In the genomic region with DNA sequence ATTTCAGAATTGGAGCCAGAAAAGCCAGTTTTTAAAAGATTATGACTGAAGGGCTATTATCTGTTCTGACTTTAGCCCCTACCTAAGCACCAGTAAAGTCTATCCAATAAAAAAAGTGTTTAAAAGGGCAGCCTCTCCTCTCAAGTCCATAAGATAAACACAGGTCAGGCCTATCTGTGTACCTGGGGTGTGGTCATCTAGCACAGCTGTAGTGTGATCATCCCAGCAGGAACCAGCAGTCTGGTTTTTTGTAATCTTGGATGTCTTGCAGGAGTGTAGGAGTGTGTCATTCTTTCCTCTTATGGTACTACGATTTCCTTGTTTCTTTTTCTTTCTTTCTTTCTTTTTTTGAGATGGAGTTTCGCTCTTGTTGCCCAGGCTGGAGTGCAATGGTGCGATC, we compare ENCODE assay signal across 13 cellular contexts. TPM values are rescaled to one million over a fixed set of nuclear protein-coding genes. Genes with fewer than 3 reads are reported as not detected.
DNase-seq lines count a peak whose midpoint lies in the region; TF ChIP-seq lines count a peak whose summit lies in the region.
"Had no signal": no experiment of that assay in that cellular context is flagged by ENCODE, and none has a peak within 500 bp of the region (broad histone marks: within the 10 kb centered on the region; RNA-seq: fewer than 3 reads in every experiment).

No MANE protein-coding gene starts in this region.

- no peak overlapping the region for H3K27ac ChIP-seq in mammary epithelial cell (ENCODE audit: insufficient read depth, low read depth, low read length)
- peak overlapping the region; percentile 81 for H3K27ac ChIP-seq in osteoblast (ENCODE audit: low read depth, low read length)
- H3K27ac ChIP-seq in CD8-positive, alpha-beta memory T cell (ENCODE audit: low read depth, low read length) = no peak overlapping the region
- H3K27ac ChIP-seq: SK-N-MC had no signal

- H3K4me3 Mint-ChIP-seq in MCF 10A (ENCODE audit: unreplicated experiment) = no peak overlapping the region
- H3K4me3 Mint-ChIP-seq in CD8-positive, alpha-beta memory T cell = no peak overlapping the region
- H3K4me3 Mint-ChIP-seq: central memory CD8-positive, alpha-beta T cell had no signal

- CTCF ChIA-PET in MCF 10A (lab: Yijun Ruan, JAX) (interaction anchor here (0.5 kb wide), 1 partner anchor 1292 kb away, joined by 3 read pairs; no protein-coding TSS in a partner anchor), mammary epithelial cell (lab: Charles Lee; ENCODE audit: low non-redundant PET) (no interaction called here)
- CTCF ChIA-PET in CD8-positive, alpha-beta memory T cell (lab: Charles Lee) = no interaction called here

- H3K4me2 ChIP-seq in mammary epithelial cell (ENCODE audit: insufficient read depth, low read depth, low read length) (no peak overlapping the region), osteoblast (ENCODE audit: insufficient read depth, low read length) (peak overlapping the region; percentile 45)

- intact Hi-C loops in MCF 10A (cut with micrococcal nuclease) (no loop called here), mammary epithelial cell (cut with micrococcal nuclease) (no loop called here)

- peak overlapping the region; percentile 35 for H3K27ac Mint-ChIP-seq in MCF 10A (ENCODE audit: low read depth, unreplicated experiment)
- H3K27ac Mint-ChIP-seq in CD8-positive, alpha-beta memory T cell = peak overlapping the region in 1 of 8 donors; percentile 34
- H3K27ac Mint-ChIP-seq: activated naive CD4-positive, alpha-beta T cell treated with anti-CD3 and anti-CD28 coated beads, Interleukin-2, amount 50 U/mL, for 24 hours had no signal

- no peaks in the 10 kb centered on the region for H3K9me3 Mint-ChIP-seq in MCF 10A (ENCODE audit: unreplicated experiment)
- no peaks in the 10 kb centered on the region for H3K9me3 Mint-ChIP-seq in CD8-positive, alpha-beta memory T cell
- H3K9me3 Mint-ChIP-seq: activated naive CD4-positive, alpha-beta T cell treated with anti-CD3 and anti-CD28 coated beads, Interleukin-2, amount 50 U/mL, for 24 hours; central memory CD8-positive, alpha-beta T cell had no signal

- BruUV-seq in MCF 10A (replicated peaks; lab: Mats Ljungman, UMichigan) (no TSS peak), mammary epithelial cell (replicated peaks; lab: Mats Ljungman, UMichigan) (no TSS peak)

- WGBS in mammary epithelial cell (ENCODE audit: low coverage, missing lambda C conversion rate) = 100% methylated on average over 3 of the region's 3 CpGs

- H3K4me1 Mint-ChIP-seq in MCF 10A (ENCODE audit: insufficient read depth, unreplicated experiment) = peaks cover 20% of the 10 kb centered on the region
- peaks cover 45 to 68% (median 51%) of the 10 kb centered on the region in 3 donors for H3K4me1 Mint-ChIP-seq in CD8-positive, alpha-beta memory T cell

- H4K20me1 ChIP-seq in mammary epithelial cell (ENCODE audit: insufficient read depth, low read length) = no peaks in the 10 kb centered on the region
- H4K20me1 ChIP-seq in osteoblast (ENCODE audit: insufficient read depth, low read length) = no peaks in the 10 kb centered on the region

- H3K27me3 ChIP-seq in mammary epithelial cell (ENCODE audit: insufficient read depth, low read length) = no peaks in the 10 kb centered on the region
- H3K27me3 ChIP-seq in osteoblast (ENCODE audit: insufficient read depth, low read length) = no peaks in the 10 kb centered on the region
- no peaks in the 10 kb centered on the region for H3K27me3 ChIP-seq in CD8-positive, alpha-beta memory T cell (ENCODE audit: insufficient read depth, low read length, poor library complexity, severe bottlenecking)

- dilution Hi-C loops in mammary epithelial cell (cut with HindIII; ENCODE audit: low sequenced_read_pairs) = no loop called here

- no peak for TF ChIP-seq CTCF in MCF 10A (IDR thresholded peaks at IDR 0.05; ENCODE audit: unreplicated experiment)
- TF ChIP-seq CTCF in mammary epithelial cell (conservative IDR thresholded peaks at IDR 0.05 in 1 of 2, IDR thresholded peaks at IDR 0.05 in 1 of 2; ENCODE audit: extremely low read depth in 1 of 2, insufficient read depth in 1 of 2, low read depth in 1 of 2, low read length in 2 of 2) = no peak
- no peak for TF ChIP-seq CTCF in choroid plexus epithelial cell (conservative IDR thresholded peaks at IDR 0.05; ENCODE audit: low read depth, low read length)
- no peak for TF ChIP-seq CTCF in osteoblast (IDR thresholded peaks at IDR 0.05; ENCODE audit: extremely low read depth, low read depth, low read length)

- POLR2A ChIA-PET in MCF 10A (lab: Yijun Ruan, JAX) = no interaction called here
- POLR2A ChIA-PET in CD8-positive, alpha-beta memory T cell (lab: Charles Lee) = no interaction called here

- H3K27me3 Mint-ChIP-seq in MCF 10A (ENCODE audit: insufficient read depth, unreplicated experiment) = no peaks in the 10 kb centered on the region
- no peaks in the 10 kb centered on the region for H3K27me3 Mint-ChIP-seq in CD8-positive, alpha-beta memory T cell
- H3K27me3 Mint-ChIP-seq: activated naive CD4-positive, alpha-beta T cell treated with anti-CD3 and anti-CD28 coated beads, Interleukin-2, amount 50 U/mL, for 24 hours; central memory CD8-positive, alpha-beta T cell had no signal

- peaks cover 8% of the 10 kb centered on the region for H3K4me1 ChIP-seq in mammary epithelial cell (ENCODE audit: insufficient read depth, low read length)
- H3K4me1 ChIP-seq in osteoblast (ENCODE audit: insufficient read depth, low read length) = peaks cover 77% of the 10 kb centered on the region
- peaks cover 35% of the 10 kb centered on the region for H3K4me1 ChIP-seq in CD8-positive, alpha-beta memory T cell (ENCODE audit: insufficient read depth, low read length)

- H3K36me3 Mint-ChIP-seq in MCF 10A (ENCODE audit: insufficient read depth, unreplicated experiment) = peaks cover 41% of the 10 kb centered on the region
- peaks cover 6 to 69% (median 19%) of the 10 kb centered on the region in 3 donors for H3K36me3 Mint-ChIP-seq in CD8-positive, alpha-beta memory T cell

- H3K36me3 ChIP-seq in mammary epithelial cell (ENCODE audit: insufficient read depth, low read length) = peaks cover 5% of the 10 kb centered on the region
- H3K36me3 ChIP-seq in osteoblast (ENCODE audit: insufficient read depth, low read length) = peaks cover 15% of the 10 kb centered on the region
- H3K36me3 ChIP-seq in CD8-positive, alpha-beta memory T cell (ENCODE audit: insufficient read depth, low read length) = peaks cover 11% of the 10 kb centered on the region

- DNase-seq in MCF 10A (ENCODE audit: unreplicated experiment) (no peak), mammary epithelial cell (no peak), choroid plexus epithelial cell (ENCODE audit: low read depth) (peak; percentile 41), osteoblast (ENCODE audit: insufficient read length, low spot score, missing footprints) (no peak), pons (ENCODE audit: low spot score) (no peak)
- no peak for DNase-seq in stimulated activated CD4-positive, alpha-beta T cell treated with anti-CD3 and anti-CD28 coated beads, Interleukin-1b, Interleukin-23, amount 100 ng/mL, for 48 hours
- no peak for DNase-seq in CD8-positive, alpha-beta memory T cell
- DNase-seq in stimulated activated CD4-positive, alpha-beta T cell treated with anti-CD3 and anti-CD28 coated beads, Interleukin-15, amount 100 ng/mL, for 24 hours = no peak
- DNase-seq: hypothalamus; stimulated activated CD4-positive, alpha-beta T cell treated with anti-CD3 and anti-CD28 coated beads, Interleukin-4, amount 100 ng/mL, for 1 hour had no signal

- H3K79me2 ChIP-seq in mammary epithelial cell (ENCODE audit: insufficient read depth, low read length) (peaks cover 52% of the 10 kb centered on the region), osteoblast (ENCODE audit: insufficient read depth, low read length) (peaks cover 68% of the 10 kb centered on the region)

- H2AFZ ChIP-seq in mammary epithelial cell (ENCODE audit: low read depth, low read length) = no peak overlapping the region
- H2AFZ ChIP-seq in osteoblast (ENCODE audit: low read length) = no peak overlapping the region

- no peak overlapping the region for H3K9ac ChIP-seq in mammary epithelial cell (ENCODE audit: insufficient read depth, low read length)

- no peak overlapping the region for H3K4me3 ChIP-seq in mammary epithelial cell (replicated peaks in 1 of 3; ENCODE audit: insufficient read depth in 1 of 3, low read depth in 2 of 3, low read length in 3 of 3)
- no peak overlapping the region for H3K4me3 ChIP-seq in choroid plexus epithelial cell (ENCODE audit: low read depth, low read length)
- H3K4me3 ChIP-seq in osteoblast (ENCODE audit: insufficient read depth, low read length) = no peak overlapping the region
- H3K4me3 ChIP-seq in CD8-positive, alpha-beta memory T cell (ENCODE audit: low read length) = no peak overlapping the region
- H3K4me3 ChIP-seq: SK-N-MC had no signal

- H3K9me3 ChIP-seq in mammary epithelial cell (replicated peaks; ENCODE audit: insufficient read depth, low read length) (no peaks in the 10 kb centered on the region), osteoblast (ENCODE audit: low read depth, low read length) (no peaks in the 10 kb centered on the region)
- H3K9me3 ChIP-seq in CD8-positive, alpha-beta memory T cell (ENCODE audit: low read length) = no peaks in the 10 kb centered on the region

- in situ Hi-C loops in mammary epithelial cell (cut with MboI; ENCODE audit: low sequenced_read_pairs in 2 of 2) = no loop called here

RNA-seq across cellular contexts. Expression of a gene that starts 6.5 kb away (rescaled TPM):
- total RNA-seq in MCF 10A (2022) (32.5 and 35.5 TPM in 2 replicates), mammary epithelial cell (10 to 100 TPM; 32.1 to 36.0 TPM), osteoblast (67.0 and 91.3 TPM in 2 replicates)
- polyA plus RNA-seq in mammary epithelial cell = 13.2 TPM
- polyA minus RNA-seq in mammary epithelial cell = 6.7 TPM
- total RNA-seq in CD8-positive, alpha-beta memory T cell = 10 to 100 TPM; 14.9 to 18.6 TPM
- 14.4 TPM for polyA plus RNA-seq in CD8-positive, alpha-beta memory T cell
